ENCODE assay signal across 1 cellular context in the genomic region with DNA sequence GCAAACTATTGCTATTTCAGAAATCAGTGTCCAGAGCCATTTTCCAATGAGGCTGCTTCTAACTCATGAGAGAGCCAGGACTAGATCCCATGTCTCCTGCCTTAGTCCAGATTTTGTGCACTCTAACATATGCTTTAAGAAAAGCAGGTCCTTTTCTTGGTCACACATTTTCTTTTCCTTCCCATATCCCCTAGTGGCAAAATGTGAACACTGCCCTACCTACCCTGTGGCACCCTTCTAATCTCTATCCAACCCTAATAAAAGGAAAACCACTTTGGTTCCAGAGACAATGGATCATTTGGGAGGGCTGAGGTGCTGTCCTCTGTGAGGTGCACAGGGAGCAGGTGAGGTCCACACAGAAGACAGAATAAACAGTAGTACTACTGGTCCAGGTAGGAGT.
TF ChIP-seq lines count a peak whose summit lies in the region.

No MANE protein-coding gene starts in this region.

TF ChIP-seq in GM23338, 12 proteins besides CTCF, POLR2A, EP300 and RAD21 (continued from another document):
- TF ChIP-seq, protein P1, sequence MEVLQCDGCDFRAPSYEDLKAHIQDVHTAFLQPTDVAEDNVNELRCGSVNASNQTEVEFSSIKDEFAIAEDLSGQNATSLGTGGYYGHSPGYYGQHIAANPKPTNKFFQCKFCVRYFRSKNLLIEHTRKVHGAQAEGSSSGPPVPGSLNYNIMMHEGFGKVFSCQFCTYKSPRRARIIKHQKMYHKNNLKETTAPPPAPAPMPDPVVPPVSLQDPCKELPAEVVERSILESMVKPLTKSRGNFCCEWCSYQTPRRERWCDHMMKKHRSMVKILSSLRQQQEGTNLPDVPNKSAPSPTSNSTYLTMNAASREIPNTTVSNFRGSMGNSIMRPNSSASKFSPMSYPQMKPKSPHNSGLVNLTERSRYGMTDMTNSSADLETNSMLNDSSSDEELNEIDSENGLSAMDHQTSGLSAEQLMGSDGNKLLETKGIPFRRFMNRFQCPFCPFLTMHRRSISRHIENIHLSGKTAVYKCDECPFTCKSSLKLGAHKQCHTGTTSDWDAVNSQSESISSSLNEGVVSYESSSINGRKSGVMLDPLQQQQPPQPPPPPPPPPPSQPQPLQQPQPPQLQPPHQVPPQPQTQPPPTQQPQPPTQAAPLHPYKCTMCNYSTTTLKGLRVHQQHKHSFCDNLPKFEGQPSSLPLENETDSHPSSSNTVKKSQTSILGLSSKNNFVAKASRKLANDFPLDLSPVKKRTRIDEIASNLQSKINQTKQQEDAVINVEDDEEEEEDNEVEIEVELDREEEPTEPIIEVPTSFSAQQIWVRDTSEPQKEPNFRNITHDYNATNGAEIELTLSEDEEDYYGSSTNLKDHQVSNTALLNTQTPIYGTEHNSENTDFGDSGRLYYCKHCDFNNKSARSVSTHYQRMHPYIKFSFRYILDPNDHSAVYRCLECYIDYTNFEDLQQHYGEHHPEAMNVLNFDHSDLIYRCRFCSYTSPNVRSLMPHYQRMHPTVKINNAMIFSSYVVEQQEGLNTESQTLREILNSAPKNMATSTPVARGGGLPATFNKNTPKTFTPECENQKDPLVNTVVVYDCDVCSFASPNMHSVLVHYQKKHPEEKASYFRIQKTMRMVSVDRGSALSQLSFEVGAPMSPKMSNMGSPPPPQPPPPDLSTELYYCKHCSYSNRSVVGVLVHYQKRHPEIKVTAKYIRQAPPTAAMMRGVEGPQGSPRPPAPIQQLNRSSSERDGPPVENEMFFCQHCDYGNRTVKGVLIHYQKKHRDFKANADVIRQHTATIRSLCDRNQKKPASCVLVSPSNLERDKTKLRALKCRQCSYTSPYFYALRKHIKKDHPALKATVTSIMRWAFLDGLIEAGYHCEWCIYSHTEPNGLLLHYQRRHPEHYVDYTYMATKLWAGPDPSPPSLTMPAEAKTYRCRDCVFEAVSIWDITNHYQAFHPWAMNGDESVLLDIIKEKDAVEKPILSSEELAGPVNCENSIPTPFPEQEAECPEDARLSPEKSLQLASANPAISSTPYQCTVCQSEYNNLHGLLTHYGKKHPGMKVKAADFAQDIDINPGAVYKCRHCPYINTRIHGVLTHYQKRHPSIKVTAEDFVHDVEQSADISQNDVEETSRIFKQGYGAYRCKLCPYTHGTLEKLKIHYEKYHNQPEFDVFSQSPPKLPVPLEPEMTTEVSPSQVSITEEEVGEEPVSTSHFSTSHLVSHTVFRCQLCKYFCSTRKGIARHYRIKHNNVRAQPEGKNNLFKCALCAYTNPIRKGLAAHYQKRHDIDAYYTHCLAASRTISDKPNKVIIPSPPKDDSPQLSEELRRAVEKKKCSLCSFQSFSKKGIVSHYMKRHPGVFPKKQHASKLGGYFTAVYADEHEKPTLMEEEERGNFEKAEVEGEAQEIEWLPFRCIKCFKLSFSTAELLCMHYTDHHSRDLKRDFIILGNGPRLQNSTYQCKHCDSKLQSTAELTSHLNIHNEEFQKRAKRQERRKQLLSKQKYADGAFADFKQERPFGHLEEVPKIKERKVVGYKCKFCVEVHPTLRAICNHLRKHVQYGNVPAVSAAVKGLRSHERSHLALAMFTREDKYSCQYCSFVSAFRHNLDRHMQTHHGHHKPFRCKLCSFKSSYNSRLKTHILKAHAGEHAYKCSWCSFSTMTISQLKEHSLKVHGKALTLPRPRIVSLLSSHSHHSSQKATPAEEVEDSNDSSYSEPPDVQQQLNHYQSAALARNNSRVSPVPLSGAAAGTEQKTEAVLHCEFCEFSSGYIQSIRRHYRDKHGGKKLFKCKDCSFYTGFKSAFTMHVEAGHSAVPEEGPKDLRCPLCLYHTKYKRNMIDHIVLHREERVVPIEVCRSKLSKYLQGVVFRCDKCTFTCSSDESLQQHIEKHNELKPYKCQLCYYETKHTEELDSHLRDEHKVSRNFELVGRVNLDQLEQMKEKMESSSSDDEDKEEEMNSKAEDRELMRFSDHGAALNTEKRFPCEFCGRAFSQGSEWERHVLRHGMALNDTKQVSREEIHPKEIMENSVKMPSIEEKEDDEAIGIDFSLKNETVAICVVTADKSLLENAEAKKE (CRISPR knock-in tag; IDR thresholded peaks at IDR 0.05) = no peak
- TF ChIP-seq, protein P2, sequence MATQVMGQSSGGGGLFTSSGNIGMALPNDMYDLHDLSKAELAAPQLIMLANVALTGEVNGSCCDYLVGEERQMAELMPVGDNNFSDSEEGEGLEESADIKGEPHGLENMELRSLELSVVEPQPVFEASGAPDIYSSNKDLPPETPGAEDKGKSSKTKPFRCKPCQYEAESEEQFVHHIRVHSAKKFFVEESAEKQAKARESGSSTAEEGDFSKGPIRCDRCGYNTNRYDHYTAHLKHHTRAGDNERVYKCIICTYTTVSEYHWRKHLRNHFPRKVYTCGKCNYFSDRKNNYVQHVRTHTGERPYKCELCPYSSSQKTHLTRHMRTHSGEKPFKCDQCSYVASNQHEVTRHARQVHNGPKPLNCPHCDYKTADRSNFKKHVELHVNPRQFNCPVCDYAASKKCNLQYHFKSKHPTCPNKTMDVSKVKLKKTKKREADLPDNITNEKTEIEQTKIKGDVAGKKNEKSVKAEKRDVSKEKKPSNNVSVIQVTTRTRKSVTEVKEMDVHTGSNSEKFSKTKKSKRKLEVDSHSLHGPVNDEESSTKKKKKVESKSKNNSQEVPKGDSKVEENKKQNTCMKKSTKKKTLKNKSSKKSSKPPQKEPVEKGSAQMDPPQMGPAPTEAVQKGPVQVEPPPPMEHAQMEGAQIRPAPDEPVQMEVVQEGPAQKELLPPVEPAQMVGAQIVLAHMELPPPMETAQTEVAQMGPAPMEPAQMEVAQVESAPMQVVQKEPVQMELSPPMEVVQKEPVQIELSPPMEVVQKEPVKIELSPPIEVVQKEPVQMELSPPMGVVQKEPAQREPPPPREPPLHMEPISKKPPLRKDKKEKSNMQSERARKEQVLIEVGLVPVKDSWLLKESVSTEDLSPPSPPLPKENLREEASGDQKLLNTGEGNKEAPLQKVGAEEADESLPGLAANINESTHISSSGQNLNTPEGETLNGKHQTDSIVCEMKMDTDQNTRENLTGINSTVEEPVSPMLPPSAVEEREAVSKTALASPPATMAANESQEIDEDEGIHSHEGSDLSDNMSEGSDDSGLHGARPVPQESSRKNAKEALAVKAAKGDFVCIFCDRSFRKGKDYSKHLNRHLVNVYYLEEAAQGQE (IDR thresholded peaks at IDR 0.05; ENCODE audit: unreplicated experiment) = no peak
- TF ChIP-seq, protein P3, sequence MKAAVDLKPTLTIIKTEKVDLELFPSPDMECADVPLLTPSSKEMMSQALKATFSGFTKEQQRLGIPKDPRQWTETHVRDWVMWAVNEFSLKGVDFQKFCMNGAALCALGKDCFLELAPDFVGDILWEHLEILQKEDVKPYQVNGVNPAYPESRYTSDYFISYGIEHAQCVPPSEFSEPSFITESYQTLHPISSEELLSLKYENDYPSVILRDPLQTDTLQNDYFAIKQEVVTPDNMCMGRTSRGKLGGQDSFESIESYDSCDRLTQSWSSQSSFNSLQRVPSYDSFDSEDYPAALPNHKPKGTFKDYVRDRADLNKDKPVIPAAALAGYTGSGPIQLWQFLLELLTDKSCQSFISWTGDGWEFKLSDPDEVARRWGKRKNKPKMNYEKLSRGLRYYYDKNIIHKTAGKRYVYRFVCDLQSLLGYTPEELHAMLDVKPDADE (IDR thresholded peaks at IDR 0.05) = no peak
- TF ChIP-seq EZH2 (IDR thresholded peaks at IDR 0.05; ENCODE audit: low read depth, unreplicated experiment) (no peak), ZNF331 (CRISPR knock-in tag; IDR thresholded peaks at IDR 0.05; ENCODE audit: low read depth) (no peak), STAT1 (IDR thresholded peaks at IDR 0.05; ENCODE audit: unreplicated experiment) (no peak), POLR2AphosphoS5 (IDR thresholded peaks at IDR 0.05; ENCODE audit: low read depth) (no peak), ZNF114 (CRISPR knock-in tag; IDR thresholded peaks at IDR 0.05) (no peak), NANOG (IDR thresholded peaks at IDR 0.05; ENCODE audit: borderline replicate concordance) (no peak), CREB1 (CRISPR knock-in tag; IDR thresholded peaks at IDR 0.05; ENCODE audit: low read depth) (no peak), JUNB (IDR thresholded peaks at IDR 0.05; ENCODE audit: unreplicated experiment) (no peak)
